In genomic region chr5:142821733-142822487, GRCh38 we compare ENCODE assay signal across 1 cellular context.
TF ChIP-seq lines count a peak whose summit lies in the region.

No MANE protein-coding gene starts in this region.

TF ChIP-seq in HEK293, 187 proteins besides CTCF, POLR2A, EP300 and RAD21 (continued from another document):
- no peak for TF ChIP-seq ZNF174 (tag by site-specific recombination; IDR thresholded peaks at IDR 0.05)
- no peak for TF ChIP-seq ZNF221 (tag by site-specific recombination; IDR thresholded peaks at IDR 0.05; ENCODE audit: borderline replicate concordance)
- TF ChIP-seq ZNF223 (tag by site-specific recombination; IDR thresholded peaks at IDR 0.05), result no peak
- 0 out of 2 replicates have a peak, but pooled peaks have one; percentile 26 for TF ChIP-seq ZNF513 (tag by site-specific recombination; IDR thresholded peaks at IDR 0.05)
- no peak for TF ChIP-seq ZSCAN18 (tag by site-specific recombination; IDR thresholded peaks at IDR 0.05)
- no peak for TF ChIP-seq ZNF16 (tag by site-specific recombination; IDR thresholded peaks at IDR 0.05; ENCODE audit: low read depth)
- TF ChIP-seq, protein P1, sequence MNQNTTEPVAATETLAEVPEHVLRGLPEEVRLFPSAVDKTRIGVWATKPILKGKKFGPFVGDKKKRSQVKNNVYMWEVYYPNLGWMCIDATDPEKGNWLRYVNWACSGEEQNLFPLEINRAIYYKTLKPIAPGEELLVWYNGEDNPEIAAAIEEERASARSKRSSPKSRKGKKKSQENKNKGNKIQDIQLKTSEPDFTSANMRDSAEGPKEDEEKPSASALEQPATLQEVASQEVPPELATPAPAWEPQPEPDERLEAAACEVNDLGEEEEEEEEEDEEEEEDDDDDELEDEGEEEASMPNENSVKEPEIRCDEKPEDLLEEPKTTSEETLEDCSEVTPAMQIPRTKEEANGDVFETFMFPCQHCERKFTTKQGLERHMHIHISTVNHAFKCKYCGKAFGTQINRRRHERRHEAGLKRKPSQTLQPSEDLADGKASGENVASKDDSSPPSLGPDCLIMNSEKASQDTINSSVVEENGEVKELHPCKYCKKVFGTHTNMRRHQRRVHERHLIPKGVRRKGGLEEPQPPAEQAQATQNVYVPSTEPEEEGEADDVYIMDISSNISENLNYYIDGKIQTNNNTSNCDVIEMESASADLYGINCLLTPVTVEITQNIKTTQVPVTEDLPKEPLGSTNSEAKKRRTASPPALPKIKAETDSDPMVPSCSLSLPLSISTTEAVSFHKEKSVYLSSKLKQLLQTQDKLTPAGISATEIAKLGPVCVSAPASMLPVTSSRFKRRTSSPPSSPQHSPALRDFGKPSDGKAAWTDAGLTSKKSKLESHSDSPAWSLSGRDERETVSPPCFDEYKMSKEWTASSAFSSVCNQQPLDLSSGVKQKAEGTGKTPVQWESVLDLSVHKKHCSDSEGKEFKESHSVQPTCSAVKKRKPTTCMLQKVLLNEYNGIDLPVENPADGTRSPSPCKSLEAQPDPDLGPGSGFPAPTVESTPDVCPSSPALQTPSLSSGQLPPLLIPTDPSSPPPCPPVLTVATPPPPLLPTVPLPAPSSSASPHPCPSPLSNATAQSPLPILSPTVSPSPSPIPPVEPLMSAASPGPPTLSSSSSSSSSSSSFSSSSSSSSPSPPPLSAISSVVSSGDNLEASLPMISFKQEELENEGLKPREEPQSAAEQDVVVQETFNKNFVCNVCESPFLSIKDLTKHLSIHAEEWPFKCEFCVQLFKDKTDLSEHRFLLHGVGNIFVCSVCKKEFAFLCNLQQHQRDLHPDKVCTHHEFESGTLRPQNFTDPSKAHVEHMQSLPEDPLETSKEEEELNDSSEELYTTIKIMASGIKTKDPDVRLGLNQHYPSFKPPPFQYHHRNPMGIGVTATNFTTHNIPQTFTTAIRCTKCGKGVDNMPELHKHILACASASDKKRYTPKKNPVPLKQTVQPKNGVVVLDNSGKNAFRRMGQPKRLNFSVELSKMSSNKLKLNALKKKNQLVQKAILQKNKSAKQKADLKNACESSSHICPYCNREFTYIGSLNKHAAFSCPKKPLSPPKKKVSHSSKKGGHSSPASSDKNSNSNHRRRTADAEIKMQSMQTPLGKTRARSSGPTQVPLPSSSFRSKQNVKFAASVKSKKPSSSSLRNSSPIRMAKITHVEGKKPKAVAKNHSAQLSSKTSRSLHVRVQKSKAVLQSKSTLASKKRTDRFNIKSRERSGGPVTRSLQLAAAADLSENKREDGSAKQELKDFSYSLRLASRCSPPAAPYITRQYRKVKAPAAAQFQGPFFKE (tag by site-specific recombination; IDR thresholded peaks at IDR 0.05; ENCODE audit: borderline replicate concordance), result no peak
- peak; percentile 67 for TF ChIP-seq SCRT2 (tag by site-specific recombination; IDR thresholded peaks at IDR 0.05)
- no peak for TF ChIP-seq ZNF571 (tag by site-specific recombination; IDR thresholded peaks at IDR 0.05)
- peak; percentile 35; the same call in 1 of the 2 replicates for TF ChIP-seq ZNF518A (tag by site-specific recombination; conservative IDR thresholded peaks at IDR 0.05; ENCODE audit: low read depth)
- TF ChIP-seq ZNF155 (tag by site-specific recombination; IDR thresholded peaks at IDR 0.05), result 0 out of 2 replicates have a peak, but pooled peaks have one; percentile 47
- no peak for TF ChIP-seq KLF16 (tag by site-specific recombination; IDR thresholded peaks at IDR 0.05)
